In the genomic region with DNA sequence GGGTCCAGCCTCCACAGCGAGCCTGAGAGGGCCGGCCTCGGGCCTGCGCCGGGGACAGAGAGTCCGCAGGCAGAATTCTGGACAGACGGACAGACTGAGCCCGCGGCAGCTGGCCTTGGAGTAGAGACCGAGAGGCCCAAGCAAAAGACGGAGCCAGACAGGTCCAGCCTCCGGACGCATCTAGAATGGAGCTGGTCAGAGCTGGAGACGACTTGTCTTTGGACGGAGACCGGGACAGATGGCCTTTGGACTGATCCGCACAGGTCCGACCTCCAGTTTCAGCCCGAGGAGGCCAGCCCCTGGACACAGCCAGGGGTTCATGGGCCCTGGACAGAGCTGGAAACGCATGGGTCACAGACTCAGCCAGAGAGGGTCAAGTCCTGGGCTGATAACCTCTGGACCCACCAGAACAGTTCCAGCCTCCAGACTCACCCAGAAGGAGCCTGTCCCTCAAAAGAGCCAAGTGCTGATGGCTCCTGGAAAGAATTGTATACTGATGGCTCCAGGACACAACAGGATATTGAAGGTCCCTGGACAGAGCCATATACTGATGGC, we compare ENCODE assay signal across 8 cellular contexts. TPM values are rescaled to one million over a fixed set of nuclear protein-coding genes. Genes with fewer than 3 reads are reported as not detected.
DNase-seq lines count a peak whose midpoint lies in the region; ATAC-seq and TF ChIP-seq lines count a peak whose summit lies in the region.

No MANE protein-coding gene starts in this region.

- H2AFZ ChIP-seq in Karpas-422 (ENCODE audit: low read length): no peak overlapping the region; the same call in 1 of the 2 replicates

- H4K20me1 ChIP-seq in Karpas-422 (ENCODE audit: insufficient read depth, low read depth, low read length): no peaks in the 10 kb centered on the region

- H3K4me2 ChIP-seq in Karpas-422 (ENCODE audit: low read depth, low read length, poor library complexity, severe bottlenecking): peak overlapping the region; percentile 81

- peak overlapping the region; percentile 53; the same call in 1 of the 2 replicates for H3K27ac ChIP-seq in Karpas-422 (ENCODE audit: low read length)
- H3K27ac ChIP-seq in colonic mucosa: peak overlapping the region; percentile 78

- H3K9me3 ChIP-seq in Karpas-422 (ENCODE audit: low read length) (no peaks in the 10 kb centered on the region), colonic mucosa (no peaks in the 10 kb centered on the region), mucosa of stomach (ENCODE audit: control insufficient read depth, low read length) (no peaks in the 10 kb centered on the region)

- H3K9ac ChIP-seq in Karpas-422 (ENCODE audit: low read length): peak overlapping the region; percentile 82
- peak overlapping the region; percentile 96 to 99 for H3K9ac ChIP-seq in colonic mucosa (ENCODE audit: low read depth in 2 of 2, low read length in 2 of 2)
- H3K9ac ChIP-seq in mucosa of stomach (ENCODE audit: low read length): peak overlapping the region; percentile 95

- H3K36me3 ChIP-seq in Karpas-422 (ENCODE audit: insufficient read depth, low read length) (no peaks in the 10 kb centered on the region), colonic mucosa (no peaks in the 10 kb centered on the region), mucosa of stomach (ENCODE audit: control insufficient read depth, insufficient read depth, low read length) (no peaks in the 10 kb centered on the region)

- no peaks in the 10 kb centered on the region for H3K9me2 ChIP-seq in Karpas-422 (replicated peaks; ENCODE audit: insufficient read depth, low read length)

- DNase-seq in EL: peak; percentile 23
- no peak for DNase-seq in Karpas-422
- DNase-seq in colonic mucosa: peak; percentile 49
- DNase-seq in GM10266 (ENCODE audit: extremely low spot score): no peak
- DNase-seq in KG1 (lab: John Stamatoyannopoulos, UW): no peak

- ATAC-seq in GM21529 (IDR thresholded peaks at IDR 0.05; ENCODE audit: unreplicated experiment) (no peak), GM21367 (IDR thresholded peaks at IDR 0.05; ENCODE audit: unreplicated experiment) (no peak)

- H3K27me3 ChIP-seq in Karpas-422 (ENCODE audit: low read length) (no peaks in the 10 kb centered on the region), colonic mucosa (no peaks in the 10 kb centered on the region), mucosa of stomach (ENCODE audit: control insufficient read depth, insufficient read depth, low read length) (no peaks in the 10 kb centered on the region)

- intact Hi-C loops in colonic mucosa (cut with DNase I): no loop called here

- H3K4me1 ChIP-seq in Karpas-422 (ENCODE audit: low read length): peaks cover 45% of the 10 kb centered on the region
- H3K4me1 ChIP-seq in colonic mucosa: peaks cover 12% of the 10 kb centered on the region
- peaks cover 51% of the 10 kb centered on the region for H3K4me1 ChIP-seq in mucosa of stomach (ENCODE audit: control insufficient read depth, insufficient read depth, low read length)

- H3K4me3 ChIP-seq in Karpas-422 (ENCODE audit: low read length) (peak overlapping the region; percentile 69), colonic mucosa (peak overlapping the region; percentile 59), mucosa of stomach (ENCODE audit: low read length) (peak overlapping the region; percentile 76)

- TF ChIP-seq CTCF in colonic mucosa (IDR thresholded peaks at IDR 0.05): no peak
- TF ChIP-seq CTCF in GM10266 (IDR thresholded peaks at IDR 0.05; ENCODE audit: control insufficient read depth, insufficient read depth, low read depth, missing control alignments): no peak

- H3K79me2 ChIP-seq in Karpas-422 (ENCODE audit: low read length): peaks cover 67% of the 10 kb centered on the region

RNA-seq across cellular contexts. Expression of a gene that starts 0.5 kb away (rescaled TPM):
- 5.9 and 9.2 TPM in 2 replicates for total RNA-seq in Karpas-422 (2014; rRNA removed; shearing (Covaris generic); ENCODE audit: low replicate concordance)
- total RNA-seq in colonic mucosa: 10 to 100 TPM; 15.8 to 22.0 TPM

RNA-seq across cellular contexts. Expression of a gene that starts 0.7 kb away (rescaled TPM):
- 31.3 and 58.0 TPM in 2 replicates for total RNA-seq in Karpas-422 (2014; rRNA removed; shearing (Covaris generic); ENCODE audit: low replicate concordance)
- 10 to 100 TPM; 26.5 to 48.5 TPM for total RNA-seq in colonic mucosa

RNA-seq across cellular contexts. Expression of a gene that starts 27.0 kb away (rescaled TPM):
- 26.9 and 33.8 TPM in 2 replicates for total RNA-seq in Karpas-422 (2014; rRNA removed; shearing (Covaris generic); ENCODE audit: low replicate concordance)
- total RNA-seq in colonic mucosa: 10 to 100 TPM; 12.8 to 22.0 TPM

RNA-seq across cellular contexts. Expression of a gene that starts 32.9 kb away (rescaled TPM):
- total RNA-seq in Karpas-422 (2014; rRNA removed; shearing (Covaris generic); ENCODE audit: low replicate concordance): 3.1 and 5.8 TPM in 2 replicates
- 10 to 100 TPM; 11.1 to 18.7 TPM for total RNA-seq in colonic mucosa

RNA-seq across cellular contexts. Expression of a gene that starts 33.6 kb away (rescaled TPM):
- total RNA-seq in Karpas-422 (2014; rRNA removed; shearing (Covaris generic); ENCODE audit: low replicate concordance): 136 and 173 TPM in 2 replicates
- 100 to 1,000 TPM in 1 of 2 donors, 10 to 100 TPM in 1; 56.0 to 126 TPM for total RNA-seq in colonic mucosa

Comparison
In these comparisons a context has a peak if more than half of its experiments do, and no peak if none do; other contexts are left out.
1. DNase-seq: peak in EL (single experiment) and colonic mucosa (single experiment); none in Karpas-422 (single experiment), GM10266 (single experiment) and KG1 (single experiment).
2. Peak in every context shown above with its lines, with median percentiles within 50 percentile points of each other: H3K4me3 ChIP-seq and H3K9ac ChIP-seq.